11 cellular contexts compared by ENCODE assay signal in genomic region chrX:13759152-13759718, GRCh38. TPM values are rescaled to one million over a fixed set of nuclear protein-coding genes. Genes with fewer than 3 reads are reported as not detected.
DNase-seq lines count a peak whose midpoint lies in the region; ATAC-seq and TF ChIP-seq lines count a peak whose summit lies in the region.
"Had no signal": no experiment of that assay in that cellular context is flagged by ENCODE, and none has a peak within 500 bp of the region (broad histone marks: within the 10 kb centered on the region; RNA-seq: fewer than 3 reads in every experiment).

No MANE protein-coding gene starts in this region.

- no peaks in the 10 kb centered on the region for H3K27me3 Mint-ChIP-seq in progenitor cell of endocrine pancreas
- H3K27me3 Mint-ChIP-seq: type B pancreatic cell had no signal

- peaks cover 12% of the 10 kb centered on the region for H3K36me3 Mint-ChIP-seq in progenitor cell of endocrine pancreas (ENCODE audit: insufficient read depth)

- TF ChIP-seq CTCF in progenitor cell of endocrine pancreas (IDR thresholded peaks at IDR 0.05; ENCODE audit: unreplicated experiment) = no peak

- DNase-seq in RPMI8226 (peak; percentile 77), cerebellar cortex (ENCODE audit: low spot score) (no peak), D341Med (ENCODE audit: low spot score) (no peak), G401 (ENCODE audit: low spot score) (no peak), progenitor cell of endocrine pancreas (ENCODE audit: low spot score, unreplicated experiment) (no peak)
- DNase-seq: Caco-2 had no signal

- H3K4me1 Mint-ChIP-seq in progenitor cell of endocrine pancreas (ENCODE audit: low read depth) = peaks cover 3% of the 10 kb centered on the region

- H3K4me3 ChIP-seq in GM08714 (ENCODE audit: low read length) = peak overlapping the region; percentile 30; the same call in 1 of the 2 replicates
- H3K4me3 ChIP-seq: skin epidermis had no signal

- H3K27ac Mint-ChIP-seq in progenitor cell of endocrine pancreas = no peak overlapping the region
- H3K27ac Mint-ChIP-seq: type B pancreatic cell had no signal

- no peak overlapping the region for H3K4me3 Mint-ChIP-seq in progenitor cell of endocrine pancreas (ENCODE audit: low read depth)
- H3K4me3 Mint-ChIP-seq: type B pancreatic cell had no signal

- H3K9me3 Mint-ChIP-seq in progenitor cell of endocrine pancreas (ENCODE audit: low read depth) = no peaks in the 10 kb centered on the region
- H3K9me3 Mint-ChIP-seq: type B pancreatic cell had no signal

- in situ Hi-C loops in G401 (cut with HindIII; ENCODE audit: low sequenced_read_pairs) = no loop called here

- ATAC-seq in GM19467 (IDR thresholded peaks at IDR 0.05; ENCODE audit: unreplicated experiment) = peak; percentile 63
- peak; percentile 47 for ATAC-seq in HG03103 (IDR thresholded peaks at IDR 0.05; ENCODE audit: low read depth, unreplicated experiment)

RNA-seq across cellular contexts. Expression of gene OFD1, which starts 24.7 kb away (rescaled TPM):
- total RNA-seq in G401 (2014; rRNA removed; shearing (Covaris generic)) = 17.0 and 26.9 TPM in 2 replicates
- total RNA-seq in progenitor cell of endocrine pancreas = 58.5 and 65.4 TPM in 2 replicates

RNA-seq across cellular contexts. Expression of gene TRAPPC2, which starts 24.8 kb away (rescaled TPM):
- total RNA-seq in G401 (2014; rRNA removed; shearing (Covaris generic)) = 17.2 and 17.6 TPM in 2 replicates
- 22.6 and 23.4 TPM in 2 replicates for total RNA-seq in progenitor cell of endocrine pancreas

RNA-seq across cellular contexts. Expression of gene GPM6B, which starts 57.7 kb away (rescaled TPM):
- 145 and 154 TPM in 2 replicates for total RNA-seq in G401 (2014; rRNA removed; shearing (Covaris generic))
- 20.4 and 21.8 TPM in 2 replicates for total RNA-seq in progenitor cell of endocrine pancreas
